In genomic region chr17:82751171-82751570, GRCh38 we compare ENCODE assay signal across 8 cellular contexts. TPM values are rescaled to one million over a fixed set of nuclear protein-coding genes. Genes with fewer than 3 reads are reported as not detected.
DNase-seq lines count a peak whose midpoint lies in the region; ATAC-seq, FAIRE-seq and TF ChIP-seq lines count a peak whose summit lies in the region.

No MANE protein-coding gene starts in this region.

- FAIRE-seq in HepG2 (lab: Jason Lieb, UNC) = no peak

- TF ChIP-seq POLR2A in HepG2 (IDR thresholded peaks at IDR 0.05; ENCODE audit: insufficient read depth in 1 of 2, low read depth in 2 of 2, low read length in 2 of 2) = no peak; a peak in 1 of 4 replicates
- TF ChIP-seq POLR2A in upper lobe of left lung (IDR thresholded peaks at IDR 0.05) = peak in 1 of 4 donors; percentile 19

- H3K4me3 ChIP-seq in AG04450 (ENCODE audit: low read depth, low read length) = peak overlapping the region; percentile 62
- H3K4me3 ChIP-seq in HepG2 (replicated peaks in 1 of 3; ENCODE audit: insufficient read depth in 1 of 3, low read depth in 2 of 3, low read length in 3 of 3) = no peak overlapping the region
- peak overlapping the region; percentile 37 to 100 (median 88) for H3K4me3 ChIP-seq in upper lobe of left lung

- H3K9me3 Mint-ChIP-seq in WTC11 = peaks cover 13% of the 10 kb centered on the region

- no peak overlapping the region for H2AFZ ChIP-seq in HepG2 (ENCODE audit: low read length)

- POLR2A ChIA-PET in AG04450 (lab: Yijun Ruan, JAX) = no interaction called here
- POLR2A ChIA-PET in WTC11 (lab: Charles Lee) = no interaction called here
- POLR2A ChIA-PET in HepG2 (lab: Yijun Ruan, JAX) = no interaction called here

- no peak for DNase-seq in AG04450 (ENCODE audit: low read depth, low spot score)
- peak; percentile 50 for DNase-seq in WTC11 (ENCODE audit: low spot score)
- no peak for DNase-seq in HepG2 (ENCODE audit: low spot score)
- DNase-seq in upper lobe of left lung = no peak
- no peak for DNase-seq in NCI-H774 (lab: John Stamatoyannopoulos, UW)
- DNase-seq in 8988T = no peak
- DNase-seq in stimulated activated CD8-positive, alpha-beta memory T cell treated with anti-CD3 and anti-CD28 coated beads, Interleukin-4, amount 100 ng/mL, for 48 hours = no peak

- H3K36me3 ChIP-seq in HepG2 (replicated peaks in 1 of 2; ENCODE audit: control insufficient read depth in 1 of 2, insufficient read depth in 2 of 2, low read length in 2 of 2) = peaks cover 1 to 2% of the 10 kb centered on the region in 2 experiments; a peak in 4 of 5 replicates
- H3K36me3 ChIP-seq in upper lobe of left lung = no peaks in the 10 kb centered on the region

- H4K20me1 ChIP-seq in HepG2 (ENCODE audit: insufficient read depth, low read length) = no peaks in the 10 kb centered on the region

- H3K79me2 ChIP-seq in HepG2 (ENCODE audit: insufficient read depth, low read length) = peaks cover 14% of the 10 kb centered on the region

- peak overlapping the region; percentile 42; the same call in 1 of the 2 replicates for H3K4me3 Mint-ChIP-seq in WTC11

- TF ChIP-seq EP300 in HepG2 (IDR thresholded peaks at IDR 0.05; ENCODE audit: low read depth in 2 of 2, low read length in 2 of 2) (no peak), HepG2 (CRISPR knock-in tag; IDR thresholded peaks at IDR 0.05; ENCODE audit: borderline replicate concordance) (no peak), upper lobe of left lung (IDR thresholded peaks at IDR 0.05) (no peak)

- H3K9ac ChIP-seq in HepG2 (ENCODE audit: insufficient read depth, low read depth, low read length) = no peak overlapping the region

- peaks cover 13% of the 10 kb centered on the region for H3K9me3 ChIP-seq in AG04450 (ENCODE audit: control insufficient read depth, insufficient read depth, low read length)
- H3K9me3 ChIP-seq in HepG2 (ENCODE audit: low read length) = no peaks in the 10 kb centered on the region
- no peaks in the 10 kb centered on the region for H3K9me3 ChIP-seq in upper lobe of left lung

- TF ChIP-seq RAD21 in HepG2 (CRISPR knock-in tag; IDR thresholded peaks at IDR 0.05) = no peak; the same call in 1 of the 2 replicates

- WGBS in HepG2 (ENCODE audit: low lambda C conversion rate) = 92% methylated on average over 55 of the region's 56 CpGs
- WGBS in upper lobe of left lung, 2 donors = 0 to 1% methylated on average over 1 to 29 of the region's 56 CpGs

- intact Hi-C loops in HepG2 (cut with micrococcal nuclease; ENCODE audit: unreplicated experiment) = loop anchor here (5.0 kb wide), 1 partner anchor 34 kb away; the partner anchor contains the start of gene FN3KRP

- peaks cover 30% of the 10 kb centered on the region for H3K36me3 Mint-ChIP-seq in WTC11

- H3K27ac ChIP-seq in AG04450 (ENCODE audit: low read depth, low read length) (no peak overlapping the region), HepG2 (ENCODE audit: extremely low read length, insufficient read depth, low read length) (no peak overlapping the region), upper lobe of left lung (peak overlapping the region; percentile 61 to 91 (median 68))

- H3K4me2 ChIP-seq in HepG2 (ENCODE audit: low read depth, low read length) = no peak overlapping the region

- H3K27ac Mint-ChIP-seq in WTC11 = no peak overlapping the region

- ATAC-seq in GM21786 (IDR thresholded peaks at IDR 0.05; ENCODE audit: unreplicated experiment) = peak; percentile 9
- peak; percentile 5 for ATAC-seq in WTC11
- ATAC-seq in HepG2 = no peak
- no peak for ATAC-seq in upper lobe of left lung (ENCODE audit: low FRiP score in 2 of 2)

- H3K4me1 Mint-ChIP-seq in WTC11 = peaks cover 33% of the 10 kb centered on the region

- H3K4me1 ChIP-seq in HepG2 (ENCODE audit: insufficient read depth, low read length) (peaks cover 22% of the 10 kb centered on the region), upper lobe of left lung (peaks cover 10 to 21% (median 12%) of the 10 kb centered on the region in 4 donors)

- peaks cover 13% of the 10 kb centered on the region for H3K27me3 Mint-ChIP-seq in WTC11 (ENCODE audit: low read depth)

- TF ChIP-seq CTCF in AG04450 (IDR thresholded peaks at IDR 0.05; ENCODE audit: low read depth, low read length) (no peak), WTC11 (IDR thresholded peaks at IDR 0.05) (no peak), HepG2 (CRISPR knock-in tag; IDR thresholded peaks at IDR 0.05) (no peak), upper lobe of left lung (IDR thresholded peaks at IDR 0.05) (peak in 1 of 6 experiments; percentile 38)

- CTCF ChIA-PET in AG04450 (lab: Charles Lee) (no interaction called here), WTC11 (lab: Charles Lee) (no interaction called here), HepG2 (lab: Yijun Ruan, JAX; ENCODE audit: low intra/inter-chr PET ratio, low total read pairs) (no interaction called here)

- BruUV-seq in HepG2 (replicated peaks; lab: Mats Ljungman, UMichigan) = no TSS peak

- H3K27me3 ChIP-seq in AG04450 (ENCODE audit: control insufficient read depth, insufficient read depth, low read length) = no peaks in the 10 kb centered on the region
- no peaks in the 10 kb centered on the region; a peak in 1 of 5 replicates for H3K27me3 ChIP-seq in HepG2 (ENCODE audit: control insufficient read depth in 1 of 2, insufficient read depth in 2 of 2, low read length in 2 of 2)
- H3K27me3 ChIP-seq in upper lobe of left lung = no peaks in the 10 kb centered on the region

- in situ Hi-C loops in HepG2 (cut with HindIII; ENCODE audit: extremely low pct_ligation_motif_present, low pct_unique_long_range_greater_than_20kb) = loop anchor here (5.0 kb wide), 1 partner anchor 34 kb away; the partner anchor contains the start of gene FN3KRP

RNA-seq across cellular contexts. Expression of gene TBCD, which starts 0.7 kb away (rescaled TPM):
- polyA plus RNA-seq in AG04450 (2011; rRNA removed) (28.5 and 39.8 TPM in 2 replicates), HepG2 (2011; rRNA removed) (54.8 and 58.7 TPM in 2 replicates)
- polyA minus RNA-seq in AG04450 (2011; rRNA and poly(A)+ RNA removed) = 38.0 and 42.9 TPM in 2 replicates
- total RNA-seq in WTC11 (2021) (170 to 176 TPM (median 173 TPM) in 3 replicates), HepG2 (2016; rRNA removed; fragmentation: Illumina TruSeq; extraction: Trizol) (33.9 and 49.6 TPM in 2 replicates), upper lobe of left lung (100 to 1,000 TPM in 3 of 6 donors, 10 to 100 TPM in 3; 71.3 to 262 (median 104) TPM)
- total RNA-seq in HepG2 (2016; cell fraction: cytosol; rRNA removed; fragmentation: Illumina TruSeq; extraction: Trizol; ENCODE audit: low read depth) = 98.6 and 103 TPM in 2 replicates
- total RNA-seq in HepG2 (2016; cell fraction: insoluble cytoplasmic fraction; rRNA removed; fragmentation: Illumina TruSeq; extraction: Trizol) = 32.6 and 40.4 TPM in 2 replicates
- 28.6 and 30.6 TPM in 2 replicates for total RNA-seq in HepG2 (2016; cell fraction: membrane; rRNA removed; fragmentation: Illumina TruSeq; extraction: Trizol)
- total RNA-seq in HepG2 (2016; cell fraction: nucleus; rRNA removed; fragmentation: Illumina TruSeq; extraction: Trizol) = 44.9 and 51.2 TPM in 2 replicates
- 29.1 and 46.9 TPM in 2 replicates for polyA plus RNA-seq in HepG2 (2011; cell fraction: cytosol; rRNA removed)
- polyA plus RNA-seq in HepG2 (2011; cell fraction: nucleus; rRNA removed) = 327 and 449 TPM in 2 replicates
- 37.3 and 41.7 TPM in 2 replicates for polyA plus RNA-seq in HepG2 (2012)
- polyA plus RNA-seq in HepG2 (2016; cell fraction: cytosol; fragmentation: Illumina TruSeq; extraction: Trizol; ENCODE audit: low read depth) = 3.7 and 4.9 TPM in 2 replicates
- polyA plus RNA-seq in HepG2 (2016; cell fraction: insoluble cytoplasmic fraction; fragmentation: Illumina TruSeq; extraction: Trizol; ENCODE audit: low read depth) = 39.7 and 51.2 TPM in 2 replicates
- polyA plus RNA-seq in HepG2 (2016; cell fraction: membrane; fragmentation: Illumina TruSeq; extraction: Trizol; ENCODE audit: low read depth) = 5.6 and 6.8 TPM in 2 replicates
- polyA plus RNA-seq in HepG2 (2016; cell fraction: nucleus; fragmentation: Illumina TruSeq; extraction: Trizol; ENCODE audit: insufficient read depth, low read depth) = 140 and 151 TPM in 2 replicates
- polyA minus RNA-seq in HepG2 (2011; rRNA and poly(A)+ RNA removed; ENCODE audit: low replicate concordance) = 67.0 and 125 TPM in 2 replicates
- 38.0 and 45.2 TPM in 2 replicates for polyA minus RNA-seq in HepG2 (2011; cell fraction: cytosol; rRNA and poly(A)+ RNA removed)
- polyA minus RNA-seq in HepG2 (2011; cell fraction: nucleus; rRNA and poly(A)+ RNA removed) = 51.1 and 51.6 TPM in 2 replicates

RNA-seq across cellular contexts. Expression of gene FN3K, which starts 15.8 kb away (rescaled TPM):
- polyA plus RNA-seq in AG04450 (2011; rRNA removed) (1.6 TPM in 2 replicates), HepG2 (2011; rRNA removed) (3.5 and 5.7 TPM in 2 replicates)
- 1.9 and 2.0 TPM in 2 replicates for polyA minus RNA-seq in AG04450 (2011; rRNA and poly(A)+ RNA removed)
- total RNA-seq in WTC11 (2021) (19.3 to 23.6 TPM (median 21.2 TPM) in 3 replicates), HepG2 (2016; rRNA removed; fragmentation: Illumina TruSeq; extraction: Trizol) (12.2 and 22.0 TPM in 2 replicates), upper lobe of left lung (10 to 100 TPM; 10.8 to 63.9 (median 30.7) TPM)
- 9.6 and 10.3 TPM in 2 replicates for total RNA-seq in HepG2 (2016; cell fraction: cytosol; rRNA removed; fragmentation: Illumina TruSeq; extraction: Trizol; ENCODE audit: low read depth)
- 12.7 and 23.9 TPM in 2 replicates for total RNA-seq in HepG2 (2016; cell fraction: insoluble cytoplasmic fraction; rRNA removed; fragmentation: Illumina TruSeq; extraction: Trizol)
- total RNA-seq in HepG2 (2016; cell fraction: membrane; rRNA removed; fragmentation: Illumina TruSeq; extraction: Trizol) = 17.0 and 17.4 TPM in 2 replicates
- total RNA-seq in HepG2 (2016; cell fraction: nucleus; rRNA removed; fragmentation: Illumina TruSeq; extraction: Trizol) = 29.1 and 32.3 TPM in 2 replicates
- 1.9 and 2.0 TPM in 2 replicates for polyA plus RNA-seq in HepG2 (2011; cell fraction: cytosol; rRNA removed)
- 27.8 and 27.9 TPM in 2 replicates for polyA plus RNA-seq in HepG2 (2011; cell fraction: nucleus; rRNA removed)
- 48.6 and 58.1 TPM in 2 replicates for polyA plus RNA-seq in HepG2 (2012)
- 21.3 and 21.5 TPM in 2 replicates for polyA plus RNA-seq in HepG2 (2016; cell fraction: cytosol; fragmentation: Illumina TruSeq; extraction: Trizol; ENCODE audit: low read depth)
- polyA plus RNA-seq in HepG2 (2016; cell fraction: insoluble cytoplasmic fraction; fragmentation: Illumina TruSeq; extraction: Trizol; ENCODE audit: low read depth) = 52.3 and 61.0 TPM in 2 replicates
- 23.7 and 26.9 TPM in 2 replicates for polyA plus RNA-seq in HepG2 (2016; cell fraction: membrane; fragmentation: Illumina TruSeq; extraction: Trizol; ENCODE audit: low read depth)
- 78.1 and 80.9 TPM in 2 replicates for polyA plus RNA-seq in HepG2 (2016; cell fraction: nucleus; fragmentation: Illumina TruSeq; extraction: Trizol; ENCODE audit: insufficient read depth, low read depth)
- polyA minus RNA-seq in HepG2 (2011; rRNA and poly(A)+ RNA removed; ENCODE audit: low replicate concordance) = 1.6 and 9.2 TPM in 2 replicates
- 17.1 and 26.0 TPM in 2 replicates for polyA minus RNA-seq in HepG2 (2011; cell fraction: cytosol; rRNA and poly(A)+ RNA removed)
- 24.3 and 29.1 TPM in 2 replicates for polyA minus RNA-seq in HepG2 (2011; cell fraction: nucleus; rRNA and poly(A)+ RNA removed)

RNA-seq across cellular contexts. Expression of gene FN3KRP, which starts 34.7 kb away (rescaled TPM):
- polyA plus RNA-seq in AG04450 (2011; rRNA removed) (15.1 and 16.4 TPM in 2 replicates), HepG2 (2011; rRNA removed) (22.1 and 22.4 TPM in 2 replicates)
- polyA minus RNA-seq in AG04450 (2011; rRNA and poly(A)+ RNA removed) = 7.5 and 9.5 TPM in 2 replicates
- total RNA-seq in WTC11 (2021) (19.7 to 24.4 TPM (median 23.2 TPM) in 3 replicates), HepG2 (2016; rRNA removed; fragmentation: Illumina TruSeq; extraction: Trizol) (28.2 and 36.1 TPM in 2 replicates), upper lobe of left lung (10 to 100 TPM; 14.7 to 94.3 (median 28.8) TPM)
- 5.3 and 7.1 TPM in 2 replicates for total RNA-seq in HepG2 (2016; cell fraction: cytosol; rRNA removed; fragmentation: Illumina TruSeq; extraction: Trizol; ENCODE audit: low read depth)
- 27.6 and 34.8 TPM in 2 replicates for total RNA-seq in HepG2 (2016; cell fraction: insoluble cytoplasmic fraction; rRNA removed; fragmentation: Illumina TruSeq; extraction: Trizol)
- total RNA-seq in HepG2 (2016; cell fraction: membrane; rRNA removed; fragmentation: Illumina TruSeq; extraction: Trizol) = 17.5 and 18.4 TPM in 2 replicates
- total RNA-seq in HepG2 (2016; cell fraction: nucleus; rRNA removed; fragmentation: Illumina TruSeq; extraction: Trizol) = 16.5 and 21.0 TPM in 2 replicates
- polyA plus RNA-seq in HepG2 (2011; cell fraction: cytosol; rRNA removed) = 17.7 and 18.3 TPM in 2 replicates
- polyA plus RNA-seq in HepG2 (2011; cell fraction: nucleus; rRNA removed) = 34.0 and 36.3 TPM in 2 replicates
- 27.4 and 37.9 TPM in 2 replicates for polyA plus RNA-seq in HepG2 (2012)
- polyA plus RNA-seq in HepG2 (2016; cell fraction: cytosol; fragmentation: Illumina TruSeq; extraction: Trizol; ENCODE audit: low read depth) = 6.9 and 7.2 TPM in 2 replicates
- 54.4 and 62.2 TPM in 2 replicates for polyA plus RNA-seq in HepG2 (2016; cell fraction: insoluble cytoplasmic fraction; fragmentation: Illumina TruSeq; extraction: Trizol; ENCODE audit: low read depth)
- polyA plus RNA-seq in HepG2 (2016; cell fraction: membrane; fragmentation: Illumina TruSeq; extraction: Trizol; ENCODE audit: low read depth) = 14.4 and 14.9 TPM in 2 replicates
- polyA plus RNA-seq in HepG2 (2016; cell fraction: nucleus; fragmentation: Illumina TruSeq; extraction: Trizol; ENCODE audit: insufficient read depth, low read depth) = 57.5 and 59.5 TPM in 2 replicates
- 13.3 and 23.3 TPM in 2 replicates for polyA minus RNA-seq in HepG2 (2011; rRNA and poly(A)+ RNA removed; ENCODE audit: low replicate concordance)
- polyA minus RNA-seq in HepG2 (2011; cell fraction: cytosol; rRNA and poly(A)+ RNA removed) = 11.0 and 11.2 TPM in 2 replicates
- polyA minus RNA-seq in HepG2 (2011; cell fraction: nucleus; rRNA and poly(A)+ RNA removed) = 9.8 and 12.2 TPM in 2 replicates

RNA-seq across cellular contexts. Expression of gene RAB40B, which starts 52.7 kb away (rescaled TPM):
- 5.4 and 7.2 TPM in 2 replicates for polyA plus RNA-seq in AG04450 (2011; rRNA removed)
- 1.2 and 3.1 TPM in 2 replicates for polyA minus RNA-seq in AG04450 (2011; rRNA and poly(A)+ RNA removed)
- 2.7 to 4.4 TPM (median 3.1 TPM) in 3 replicates for total RNA-seq in WTC11 (2021)
- 4.4 and 6.2 TPM in 2 replicates for total RNA-seq in HepG2 (2016; rRNA removed; fragmentation: Illumina TruSeq; extraction: Trizol)
- total RNA-seq in HepG2 (2016; cell fraction: cytosol; rRNA removed; fragmentation: Illumina TruSeq; extraction: Trizol; ENCODE audit: low read depth) = 8.6 and 11.9 TPM in 2 replicates
- 6.2 and 7.4 TPM in 2 replicates for total RNA-seq in HepG2 (2016; cell fraction: insoluble cytoplasmic fraction; rRNA removed; fragmentation: Illumina TruSeq; extraction: Trizol)
- total RNA-seq in HepG2 (2016; cell fraction: membrane; rRNA removed; fragmentation: Illumina TruSeq; extraction: Trizol) = 18.5 and 22.6 TPM in 2 replicates
- 3.7 TPM in 2 replicates for total RNA-seq in HepG2 (2016; cell fraction: nucleus; rRNA removed; fragmentation: Illumina TruSeq; extraction: Trizol)
- 6.5 and 7.2 TPM in 2 replicates for polyA plus RNA-seq in HepG2 (2011; rRNA removed)
- 5.7 and 9.9 TPM in 2 replicates for polyA plus RNA-seq in HepG2 (2011; cell fraction: cytosol; rRNA removed)
- polyA plus RNA-seq in HepG2 (2011; cell fraction: nucleus; rRNA removed) = 10.8 and 12.6 TPM in 2 replicates
- 6.2 and 7.3 TPM in 2 replicates for polyA plus RNA-seq in HepG2 (2012)
- polyA plus RNA-seq in HepG2 (2016; cell fraction: cytosol; fragmentation: Illumina TruSeq; extraction: Trizol; ENCODE audit: low read depth) = 25.0 and 26.7 TPM in 2 replicates
- polyA plus RNA-seq in HepG2 (2016; cell fraction: insoluble cytoplasmic fraction; fragmentation: Illumina TruSeq; extraction: Trizol; ENCODE audit: low read depth) = 7.0 and 7.6 TPM in 2 replicates
- polyA plus RNA-seq in HepG2 (2016; cell fraction: membrane; fragmentation: Illumina TruSeq; extraction: Trizol; ENCODE audit: low read depth) = 27.5 and 28.9 TPM in 2 replicates
- 8.7 and 12.0 TPM in 2 replicates for polyA plus RNA-seq in HepG2 (2016; cell fraction: nucleus; fragmentation: Illumina TruSeq; extraction: Trizol; ENCODE audit: insufficient read depth, low read depth)
- 3.1 and 8.9 TPM in 2 replicates for polyA minus RNA-seq in HepG2 (2011; rRNA and poly(A)+ RNA removed; ENCODE audit: low replicate concordance)
- 1.4 and 3.2 TPM in 2 replicates for polyA minus RNA-seq in HepG2 (2011; cell fraction: cytosol; rRNA and poly(A)+ RNA removed)
- polyA minus RNA-seq in HepG2 (2011; cell fraction: nucleus; rRNA and poly(A)+ RNA removed) = 2.7 TPM in 2 replicates
- 10 to 100 TPM in 5 of 6 donors, 1 to 10 TPM in 1; 7.8 to 23.7 (median 11.4) TPM for total RNA-seq in upper lobe of left lung

Comparison
In these comparisons a context has a peak if more than half of its experiments do, and no peak if none do; other contexts are left out.
1. H3K27ac ChIP-seq: peak in upper lobe of left lung (4 of 4); none in AG04450 (single experiment) and HepG2 (single experiment).
2. H3K4me3 ChIP-seq: peak in AG04450 (single experiment) and upper lobe of left lung (4 of 4); none in HepG2 (0 of 3).
3. ATAC-seq: peak in GM21786 (single experiment) and WTC11 (single experiment); none in HepG2 (single experiment) and upper lobe of left lung (0 of 2).